In genomic region chr4:30718021-30718888, GRCh38 we compare ENCODE assay signal across 8 cellular contexts. TPM values are rescaled to one million over a fixed set of nuclear protein-coding genes. Genes with fewer than 3 reads are reported as not detected.
DNase-seq lines count a peak whose midpoint lies in the region; ATAC-seq and TF ChIP-seq lines count a peak whose summit lies in the region.

No MANE protein-coding gene starts in this region.

- H3K4me3 ChIP-seq in ascending aorta (peak overlapping the region; percentile 57 to 85), iPS DF 6.9 (ENCODE audit: low read length) (peak overlapping the region; percentile 55; the same call in 1 of the 2 replicates), skeletal muscle cell (ENCODE audit: low read depth, low read length) (peak overlapping the region; percentile 72)

- WGBS in iPS DF 6.9 (ENCODE audit: insufficient coverage, insufficient read length) = no CpG with 5 or more reads among the region's 45 CpGs

- CTCF ChIA-PET in HEK293T (lab: Yijun Ruan, JAX) = interaction anchor here (0.6 to 0.7 kb wide), 3 partner anchors 12 to 1278 kb away, joined by 3 to 4 read pairs (median 3); no protein-coding TSS in a partner anchor

- POLR2A ChIA-PET in HEK293T (lab: Yijun Ruan, JAX) = interaction anchor here (0.7 to 1.9 kb wide), 13 partner anchors 10 to 370 kb away, joined by 3 to 7 read pairs (median 4); no protein-coding TSS in a partner anchor

- TF ChIP-seq CTCF in ascending aorta (IDR thresholded peaks at IDR 0.05) = no peak

- DNase-seq in C1 segment of cervical spinal cord (lab: John Stamatoyannopoulos, UW) (peak in 8 of 14 donors; percentile 22 to 72 (median 48)), HEK293T (ENCODE audit: extremely low spot score) (peak; percentile 33), ascending aorta (ENCODE audit: low spot score in 2 of 2) (peak in 1 of 2 donors; percentile 86), iPS DF 6.9 (ENCODE audit: low read depth, low spot score) (no peak), skeletal muscle cell (ENCODE audit: low read depth) (no peak), GM19238 (ENCODE audit: insufficient read length, low spot score) (no peak)
- DNase-seq in stimulated activated CD8-positive, alpha-beta memory T cell treated with anti-CD3 and anti-CD28 coated beads, Interleukin-4, amount 100 ng/mL, for 48 hours = no peak

- H3K27me3 ChIP-seq in ascending aorta = no peaks in the 10 kb centered on the region
- peaks cover 15% of the 10 kb centered on the region; the same call in 1 of the 2 replicates for H3K27me3 ChIP-seq in iPS DF 6.9 (ENCODE audit: control insufficient read depth, insufficient read depth, low read length)

- intact Hi-C loops in ascending aorta (cut with DNase I) = loop anchor here (2.0 kb wide), 1 partner anchor 371 kb away; no protein-coding TSS in a partner anchor

- H3K27ac ChIP-seq in ascending aorta (peak overlapping the region; percentile 76 to 85), iPS DF 6.9 (ENCODE audit: low read length) (no peak overlapping the region)

- H3K4me1 ChIP-seq in ascending aorta (peaks cover 0 to 3% of the 10 kb centered on the region in 2 donors), iPS DF 6.9 (ENCODE audit: control insufficient read depth, insufficient read depth, low read length) (0 out of 2 replicates have a peak, but pooled peaks cover 1% of the 10 kb centered on the region)

- H3K9me3 ChIP-seq in ascending aorta (no peaks in the 10 kb centered on the region), iPS DF 6.9 (ENCODE audit: control insufficient read depth, insufficient read depth, low read length) (no peaks in the 10 kb centered on the region)

- H3K36me3 ChIP-seq in ascending aorta = peaks cover 0 to 6% of the 10 kb centered on the region in 2 donors
- H3K36me3 ChIP-seq in iPS DF 6.9 (ENCODE audit: control insufficient read depth, insufficient read depth, low read length) = no peaks in the 10 kb centered on the region

- ATAC-seq in HG02981 (IDR thresholded peaks at IDR 0.05; ENCODE audit: unreplicated experiment) = no peak

TF ChIP-seq in HEK293T, 16 proteins besides CTCF, POLR2A, EP300 and RAD21:
- no peak for TF ChIP-seq SP1 (IDR thresholded peaks at IDR 0.05)
- TF ChIP-seq ARNT (IDR thresholded peaks at IDR 0.05) = no peak
- peak; percentile 71; the same call in 1 of the 2 replicates for TF ChIP-seq CTBP1 (IDR thresholded peaks at IDR 0.05; ENCODE audit: borderline replicate concordance)
- peak; percentile 74 for TF ChIP-seq PKNOX1 (IDR thresholded peaks at IDR 0.05)

RNA-seq across cellular contexts. Expression of gene PCDH7, which starts 1.9 kb away (rescaled TPM):
- total RNA-seq in ascending aorta = 127 TPM

Comparison
In these comparisons a context has a peak if more than half of its experiments do, and no peak if none do; other contexts are left out.
1. DNase-seq: peak in C1 segment of cervical spinal cord (8 of 14) and HEK293T (single experiment); none in iPS DF 6.9 (single experiment), skeletal muscle cell (single experiment), stimulated activated CD8-positive, alpha-beta memory T cell treated with anti-CD3 and anti-CD28 coated beads, Interleukin-4, amount 100 ng/mL, for 48 hours (single experiment) and GM19238 (single experiment).
2. Peak in every context shown above with its lines, with median percentiles within 50 percentile points of each other: H3K4me3 ChIP-seq.